ENCODE assay signal across 8 cellular contexts in genomic region chr10:59905066-59905734, GRCh38. TPM values are rescaled to one million over a fixed set of nuclear protein-coding genes. Genes with fewer than 3 reads are reported as not detected.
DNase-seq lines count a peak whose midpoint lies in the region; ATAC-seq and TF ChIP-seq lines count a peak whose summit lies in the region.

No MANE protein-coding gene starts in this region.

- ATAC-seq in GM19328 (IDR thresholded peaks at IDR 0.05; ENCODE audit: unreplicated experiment) = peak; percentile 49
- ATAC-seq in HG03342 (IDR thresholded peaks at IDR 0.05; ENCODE audit: unreplicated experiment) = peak; percentile 42

- no TSS peak for BruUV-seq in Caco-2 (replicated peaks; lab: Mats Ljungman, UMichigan)

- H3K4me1 ChIP-seq in Caco-2 = peaks cover 46% of the 10 kb centered on the region
- peaks cover 17% of the 10 kb centered on the region for H3K4me1 ChIP-seq in endocrine pancreas (ENCODE audit: control insufficient read depth, insufficient read depth, low read length)
- H3K4me1 ChIP-seq in mucosa of rectum (ENCODE audit: control insufficient read depth in 2 of 2, insufficient read depth in 2 of 2, low read length in 2 of 2) = peaks cover 40 to 49% of the 10 kb centered on the region in 2 donors
- peaks cover 16% of the 10 kb centered on the region for H3K4me1 ChIP-seq in testis

- H3K9ac ChIP-seq in endocrine pancreas (ENCODE audit: control insufficient read depth, insufficient read depth, low read length) (peak overlapping the region; percentile 98), mucosa of rectum (ENCODE audit: low read depth in 1 of 2, low read length in 2 of 2) (peak overlapping the region; percentile 83)

- H3K27ac Mint-ChIP-seq in Caco-2 (ENCODE audit: unreplicated experiment) = peak overlapping the region; percentile 92

- H3K27me3 ChIP-seq in Caco-2 (replicated peaks; ENCODE audit: control insufficient read depth, insufficient read depth, low read length) (no peaks in the 10 kb centered on the region), endocrine pancreas (ENCODE audit: control insufficient read depth, insufficient read depth, low read length) (no peaks in the 10 kb centered on the region), mucosa of rectum (ENCODE audit: control insufficient read depth in 2 of 2, insufficient read depth in 2 of 2, low read length in 2 of 2) (no peaks in the 10 kb centered on the region), testis (no peaks in the 10 kb centered on the region)

- no peak for TF ChIP-seq CTCF in Caco-2 (IDR thresholded peaks at IDR 0.05; ENCODE audit: insufficient read depth in 1 of 2, low read depth in 1 of 2, low read length in 1 of 2, severe bottlenecking in 1 of 2, unreplicated experiment in 1 of 2)
- no peak for TF ChIP-seq CTCF in testis (IDR thresholded peaks at IDR 0.05)

- H3K4me3 ChIP-seq in Caco-2 (ENCODE audit: low read depth, low read length) (peak overlapping the region; percentile 93), endocrine pancreas (ENCODE audit: control insufficient read depth, insufficient read depth, low read length) (peak overlapping the region; percentile 73), mucosa of rectum (ENCODE audit: low read length in 2 of 2) (peak overlapping the region; percentile 84 to 88), testis (peak overlapping the region; percentile 88)

- intact Hi-C loops in Caco-2 (cut with micrococcal nuclease; ENCODE audit: unreplicated experiment) = loop anchor here (1.0 kb wide), 1 partner anchor 10 kb away; no protein-coding TSS in a partner anchor
- intact Hi-C loops in testis (cut with DNase I; ENCODE audit: low total_unique reads) = no loop called here

- DNase-seq in Caco-2 (peak; percentile 59 to 68), UCSD-AML1 (lab: John Stamatoyannopoulos, UW; ENCODE audit: unreplicated experiment) (peak; percentile 30), testis (peak; percentile 38), NCI-H1436 (lab: John Stamatoyannopoulos, UW) (no peak)

- peak overlapping the region; percentile 93 to 94 for H3K27ac ChIP-seq in mucosa of rectum (ENCODE audit: low read depth in 2 of 2, low read length in 2 of 2)
- peak overlapping the region; percentile 56 to 73 for H3K27ac ChIP-seq in testis

- H3K36me3 ChIP-seq in Caco-2 (ENCODE audit: control insufficient read depth, insufficient read depth, low read length) = no peaks in the 10 kb centered on the region
- H3K36me3 ChIP-seq in endocrine pancreas (ENCODE audit: control insufficient read depth, insufficient read depth, low read length) = no peaks in the 10 kb centered on the region
- H3K36me3 ChIP-seq in mucosa of rectum (ENCODE audit: control insufficient read depth in 2 of 2, insufficient read depth in 2 of 2, low read length in 2 of 2) = no peaks in the 10 kb centered on the region
- H3K36me3 ChIP-seq in testis (ENCODE audit: low read depth, missing control alignments) = no peaks in the 10 kb centered on the region

- no peak for TF ChIP-seq POLR2A in testis (IDR thresholded peaks at IDR 0.05)

- H3K9me3 ChIP-seq in Caco-2 (no peaks in the 10 kb centered on the region), endocrine pancreas (ENCODE audit: control insufficient read depth, low read length) (no peaks in the 10 kb centered on the region), mucosa of rectum (ENCODE audit: control insufficient read depth in 2 of 2, low read length in 2 of 2) (no peaks in the 10 kb centered on the region), testis (no peaks in the 10 kb centered on the region)

- CTCF ChIA-PET in Caco-2 (lab: Charles Lee) = interaction anchor here (0.7 to 2.7 kb wide), 9 partner anchors 33 to 617 kb away, joined by 3 to 34 read pairs (median 9); no protein-coding TSS in a partner anchor

- H3K4me1 Mint-ChIP-seq in Caco-2 (ENCODE audit: low read depth, unreplicated experiment) = peaks cover 53% of the 10 kb centered on the region

- H3K9me3 Mint-ChIP-seq in Caco-2 (ENCODE audit: unreplicated experiment) = no peaks in the 10 kb centered on the region

- H3K27me3 Mint-ChIP-seq in Caco-2 (ENCODE audit: insufficient read depth, unreplicated experiment) = no peaks in the 10 kb centered on the region

- 1% methylated on average over 16 to 23 of the region's 23 CpGs for WGBS in testis, 2 donors

- POLR2A ChIA-PET in Caco-2 (lab: Charles Lee) = interaction anchor here (1.7 to 2.3 kb wide), 2 partner anchors 40 to 67 kb away, joined by 10 to 25 read pairs; no protein-coding TSS in a partner anchor

- H3K36me3 Mint-ChIP-seq in Caco-2 (ENCODE audit: insufficient read depth, unreplicated experiment) = peaks cover 14% of the 10 kb centered on the region

- peak overlapping the region; percentile 99 for H3K4me3 Mint-ChIP-seq in Caco-2 (ENCODE audit: unreplicated experiment)

RNA-seq across cellular contexts. Expression of gene CCDC6, which starts 1.2 kb away (rescaled TPM):
- 113 and 116 TPM in 2 replicates for total RNA-seq in Caco-2 (2022)
- total RNA-seq in testis = 10 to 100 TPM; 41.7 to 52.2 TPM
- 21.1 TPM for polyA plus RNA-seq in testis (ENCODE audit: insufficient read depth, low read depth, low replicate concordance)
